ENCODE assay signal across 17 cellular contexts in genomic region chr5:79704553-79704952, GRCh38.
"Had no signal": no experiment of that assay in that cellular context is flagged by ENCODE, and none has a peak within 500 bp of the region (broad histone marks: within the 10 kb centered on the region; RNA-seq: fewer than 3 reads in every experiment).

No MANE protein-coding gene starts in this region.

- H3K36me3 Mint-ChIP-seq: stimulated activated memory B cell treated with anti-CD40 and anti-IgM and Interleukin-4, amounts not matched to agents 10 μg/mL and 1 μg/mL and 100 μg/mL, for 72 hours had no signal

- H3K4me3 ChIP-seq: esophagus muscularis mucosa, gastroesophageal sphincter, hepatocyte, mucosa of descending colon, tibial nerve had no signal

- H3K27ac Mint-ChIP-seq: dendritic cell treated with granulocyte-macrophage colony-stimulating factor and Interleukin-4, amounts not matched to agents 40 ng/mL and 50 ng/mL, for 4 days; effector memory CD8-positive, alpha-beta T cell; stimulated activated memory B cell treated with anti-CD40 and anti-IgM and Interleukin-4, amounts not matched to agents 10 μg/mL and 1 μg/mL and 100 μg/mL, for 72 hours; stimulated activated naive CD8-positive, alpha-beta T cell treated with anti-CD3 and anti-CD28 coated beads, Interleukin-15, Interleukin-2, amounts not matched to agents 100 ng/mL and 50 ng/mL, for 24 hours had no signal

- H3K36me3 ChIP-seq: esophagus muscularis mucosa, gastroesophageal sphincter, neutrophil, tibial nerve had no signal

- H3K27ac ChIP-seq: epithelial cell of prostate, esophagus muscularis mucosa, gastroesophageal sphincter, hepatocyte, neutrophil, tibial nerve had no signal

- H3K9me3 ChIP-seq: esophagus muscularis mucosa, gastroesophageal sphincter, mucosa of descending colon, neutrophil had no signal

- H3K27me3 ChIP-seq: esophagus muscularis mucosa, gastroesophageal sphincter, hepatocyte, neutrophil, tibial nerve had no signal

- H3K4me3 Mint-ChIP-seq: dendritic cell treated with granulocyte-macrophage colony-stimulating factor and Interleukin-4, amounts not matched to agents 40 ng/mL and 50 ng/mL, for 4 days; effector memory CD8-positive, alpha-beta T cell; naive thymus-derived CD8-positive, alpha-beta T cell; stimulated activated memory B cell treated with anti-CD40 and anti-IgM and Interleukin-4, amounts not matched to agents 10 μg/mL and 1 μg/mL and 100 μg/mL, for 72 hours; stimulated activated naive CD8-positive, alpha-beta T cell treated with anti-CD3 and anti-CD28 coated beads, Interleukin-15, Interleukin-2, amounts not matched to agents 100 ng/mL and 50 ng/mL, for 24 hours had no signal

- H3K9me3 Mint-ChIP-seq: effector memory CD8-positive, alpha-beta T cell had no signal

- H3K4me1 ChIP-seq: gastroesophageal sphincter had no signal

- H3K27me3 Mint-ChIP-seq: dendritic cell treated with granulocyte-macrophage colony-stimulating factor and Interleukin-4, amounts not matched to agents 40 ng/mL and 50 ng/mL, for 4 days; effector memory CD8-positive, alpha-beta T cell; naive thymus-derived CD8-positive, alpha-beta T cell; stimulated activated memory B cell treated with anti-CD40 and anti-IgM and Interleukin-4, amounts not matched to agents 10 μg/mL and 1 μg/mL and 100 μg/mL, for 72 hours; stimulated activated naive CD8-positive, alpha-beta T cell treated with anti-CD3 and anti-CD28 coated beads, Interleukin-15, Interleukin-2, amounts not matched to agents 100 ng/mL and 50 ng/mL, for 24 hours had no signal

- ATAC-seq: effector memory CD8-positive, alpha-beta T cell; gastroesophageal sphincter; left colon; mucosa of descending colon; naive thymus-derived CD8-positive, alpha-beta T cell; stimulated activated memory B cell treated with anti-CD40 and anti-IgM and Interleukin-4, amounts not matched to agents 10 μg/mL and 1 μg/mL and 100 μg/mL, for 72 hours had no signal

- DNase-seq: effector memory CD8-positive, alpha-beta T cell; glutamatergic neuron; kidney; left colon; mucosa of descending colon; naive thymus-derived CD8-positive, alpha-beta T cell; stimulated activated CD4-positive, alpha-beta T cell treated with anti-CD3 and anti-CD28 coated beads, Interleukin-4, amount 100 ng/mL, for 1 hour; stimulated activated CD8-positive, alpha-beta memory T cell treated with anti-CD3 and anti-CD28 coated beads, Interleukin-4, amount 100 ng/mL, for 48 hours had no signal
